Comparison of ENCODE assay signal across 9 cellular contexts in genomic region chr9:126411948-126412284, GRCh38.
A peak's percentile ranks its signal among the peaks of the same experiment; 100 is the strongest.
DNase-seq lines count a peak whose midpoint lies in the region; ATAC-seq and TF ChIP-seq lines count a peak whose summit lies in the region.
"Had no signal": no experiment of that assay in that cellular context is flagged by ENCODE, and none has a peak within 500 bp of the region (broad histone marks: within the 10 kb centered on the region; RNA-seq: fewer than 3 reads in every experiment).

No MANE protein-coding gene starts in this region.

- DNase-seq in T-helper 1 cell (no peak), RPMI8226 (peak; percentile 37), osteoblast (ENCODE audit: insufficient read length, low spot score, missing footprints) (peak; percentile 74), NCI-H1092 (lab: John Stamatoyannopoulos, UW) (no peak), DMS 273 (lab: John Stamatoyannopoulos, UW; ENCODE audit: unreplicated experiment) (no peak), Ammon's horn (ENCODE audit: low spot score) (no peak)
- DNase-seq: NCI-H1048 had no signal

- no peaks in the 10 kb centered on the region for H3K9me3 ChIP-seq in osteoblast (ENCODE audit: low read depth, low read length)

- H3K27me3 Mint-ChIP-seq in T-helper 1 cell treated with Interleukin-12 subunit alpha and Interleukin-12 subunit beta and Interleukin-4 antibody, amounts not matched to agents 30 μg/mL and 1 μg/mL, for 36 hours (ENCODE audit: low read depth), result no peaks in the 10 kb centered on the region

- no peak for TF ChIP-seq CTCF in osteoblast (IDR thresholded peaks at IDR 0.05; ENCODE audit: extremely low read depth, low read depth, low read length)

- peaks cover 18% of the 10 kb centered on the region for H3K4me1 ChIP-seq in osteoblast (ENCODE audit: insufficient read depth, low read length)

- H3K27ac ChIP-seq in osteoblast (ENCODE audit: low read depth, low read length), result peak overlapping the region; percentile 77

- H3K4me3 Mint-ChIP-seq in T-helper 1 cell treated with Interleukin-12 subunit alpha and Interleukin-12 subunit beta and Interleukin-4 antibody, amounts not matched to agents 30 μg/mL and 1 μg/mL, for 36 hours, result peak overlapping the region; percentile 74

- H3K36me3 ChIP-seq in osteoblast (ENCODE audit: insufficient read depth, low read length), result no peaks in the 10 kb centered on the region

- H3K4me1 Mint-ChIP-seq in T-helper 1 cell treated with Interleukin-12 subunit alpha and Interleukin-12 subunit beta and Interleukin-4 antibody, amounts not matched to agents 30 μg/mL and 1 μg/mL, for 36 hours (ENCODE audit: low read depth), result peaks cover 37% of the 10 kb centered on the region

- no peaks in the 10 kb centered on the region for H3K9me3 Mint-ChIP-seq in T-helper 1 cell treated with Interleukin-12 subunit alpha and Interleukin-12 subunit beta and Interleukin-4 antibody, amounts not matched to agents 30 μg/mL and 1 μg/mL, for 36 hours

- peak overlapping the region; percentile 66 for H3K4me3 ChIP-seq in osteoblast (ENCODE audit: insufficient read depth, low read length)

- H3K27me3 ChIP-seq in osteoblast (ENCODE audit: insufficient read depth, low read length), result no peaks in the 10 kb centered on the region

- peaks cover 1% of the 10 kb centered on the region for H3K36me3 Mint-ChIP-seq in T-helper 1 cell treated with Interleukin-12 subunit alpha and Interleukin-12 subunit beta and Interleukin-4 antibody, amounts not matched to agents 30 μg/mL and 1 μg/mL, for 36 hours (ENCODE audit: low read depth)

- peak overlapping the region; percentile 92 for H3K27ac Mint-ChIP-seq in T-helper 1 cell treated with Interleukin-12 subunit alpha and Interleukin-12 subunit beta and Interleukin-4 antibody, amounts not matched to agents 30 μg/mL and 1 μg/mL, for 36 hours

- no peaks in the 10 kb centered on the region for H3K79me2 ChIP-seq in osteoblast (ENCODE audit: insufficient read depth, low read length)

- H2AFZ ChIP-seq in osteoblast (ENCODE audit: low read length), result peak overlapping the region; percentile 6

- H3K4me2 ChIP-seq in osteoblast (ENCODE audit: insufficient read depth, low read length), result peak overlapping the region; percentile 90

- no peaks in the 10 kb centered on the region for H4K20me1 ChIP-seq in osteoblast (ENCODE audit: insufficient read depth, low read length)

- ATAC-seq in HG03159 (IDR thresholded peaks at IDR 0.05; ENCODE audit: unreplicated experiment), result peak; percentile 23

Comparison
In these comparisons a context has a peak if more than half of its experiments do, and no peak if none do; other contexts are left out.
1. DNase-seq: peak in RPMI8226 (single experiment) and osteoblast (single experiment); none in T-helper 1 cell (0 of 5), NCI-H1092 (single experiment), DMS 273 (single experiment) and Ammon's horn (single experiment).